In the genomic region with DNA sequence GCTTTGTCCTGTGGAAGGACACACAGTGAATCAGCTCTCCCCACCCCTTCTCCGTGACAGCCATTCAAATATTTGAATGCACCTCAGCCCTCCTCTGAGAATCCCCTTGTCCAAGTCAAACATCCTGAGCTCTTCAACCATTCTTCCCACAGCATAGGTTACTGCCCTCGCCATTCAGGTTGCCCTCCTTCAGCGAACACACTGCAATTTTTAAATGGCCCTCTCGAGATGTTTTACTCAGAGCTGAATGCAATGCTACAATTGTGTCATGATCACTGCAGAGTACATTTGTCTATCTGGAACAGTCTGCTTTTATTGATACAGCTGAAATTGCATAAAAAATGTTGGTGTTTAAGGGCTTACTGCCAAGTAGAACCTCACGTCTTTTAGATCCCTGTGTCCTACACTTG, we compare ENCODE assay signal across 1 cellular context.
TF ChIP-seq lines count a peak whose summit lies in the region.

No MANE protein-coding gene starts in this region.

TF ChIP-seq in GM23338, 12 proteins besides CTCF, POLR2A, EP300 and RAD21:
- no peak for TF ChIP-seq JUNB (IDR thresholded peaks at IDR 0.05; ENCODE audit: unreplicated experiment)
- TF ChIP-seq POLR2AphosphoS5 (IDR thresholded peaks at IDR 0.05; ENCODE audit: low read depth) = no peak
- no peak for TF ChIP-seq NANOG (IDR thresholded peaks at IDR 0.05; ENCODE audit: borderline replicate concordance)
- no peak for TF ChIP-seq EZH2phosphoT487 (IDR thresholded peaks at IDR 0.05; ENCODE audit: unreplicated experiment)
- no peak for TF ChIP-seq CREB1 (CRISPR knock-in tag; IDR thresholded peaks at IDR 0.05; ENCODE audit: low read depth)
- no peak for TF ChIP-seq ZNF331 (CRISPR knock-in tag; IDR thresholded peaks at IDR 0.05; ENCODE audit: low read depth)
- no peak for TF ChIP-seq ZNF114 (CRISPR knock-in tag; IDR thresholded peaks at IDR 0.05)
- TF ChIP-seq STAT1 (IDR thresholded peaks at IDR 0.05; ENCODE audit: unreplicated experiment) = no peak
